In the genomic region with DNA sequence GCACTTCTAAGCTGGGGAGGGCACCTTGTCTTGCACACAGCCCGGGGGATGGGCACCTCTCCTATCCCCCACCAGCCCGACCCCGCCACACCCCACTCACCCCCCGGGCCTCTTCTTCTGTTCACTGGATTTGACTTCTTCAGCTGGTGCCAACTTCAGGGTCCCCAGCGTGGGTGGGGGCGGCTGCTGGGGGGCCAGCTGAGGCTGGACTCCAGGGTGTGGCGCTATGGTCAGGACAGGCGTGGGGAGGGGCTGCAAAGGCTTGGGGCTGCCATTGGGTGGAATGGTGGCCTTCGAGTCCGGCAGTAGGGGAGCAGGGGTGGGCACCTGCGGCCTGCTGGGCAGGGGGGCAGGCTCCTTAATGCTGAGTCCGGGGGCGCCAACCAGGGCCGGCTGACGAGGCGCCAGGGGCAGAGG, we compare ENCODE assay signal across 8 cellular contexts. TPM values are rescaled to one million over a fixed set of nuclear protein-coding genes. Genes with fewer than 3 reads are reported as not detected.
DNase-seq lines count a peak whose midpoint lies in the region; ATAC-seq and TF ChIP-seq lines count a peak whose summit lies in the region.

No MANE protein-coding gene starts in this region.

- no peak overlapping the region for H3K4me3 Mint-ChIP-seq in endothelial cell (ENCODE audit: unreplicated experiment)

- no peaks in the 10 kb centered on the region for H3K36me3 ChIP-seq in A673 (ENCODE audit: insufficient read depth, low read length, poor library complexity, severe bottlenecking)
- H3K36me3 ChIP-seq in OCI-LY1 (ENCODE audit: insufficient read depth, low read length), result no peaks in the 10 kb centered on the region; the same call in 1 of the 2 replicates
- H3K36me3 ChIP-seq in osteoblast (ENCODE audit: insufficient read depth, low read length), result peaks cover 6% of the 10 kb centered on the region

- H4K20me1 ChIP-seq in OCI-LY1 (ENCODE audit: insufficient read depth, low read length) (no peaks in the 10 kb centered on the region), osteoblast (ENCODE audit: insufficient read depth, low read length) (peaks cover 20% of the 10 kb centered on the region)

- POLR2A ChIA-PET in A673 (lab: Charles Lee; ENCODE audit: low non-redundant PET), result no interaction called here

- H3K9me3 ChIP-seq in A673 (ENCODE audit: low read depth, low read length, poor library complexity, severe bottlenecking) (no peaks in the 10 kb centered on the region), OCI-LY1 (ENCODE audit: low read length) (no peaks in the 10 kb centered on the region), osteoblast (ENCODE audit: low read depth, low read length) (no peaks in the 10 kb centered on the region)

- H2AFZ ChIP-seq in OCI-LY1 (ENCODE audit: low read length) (no peak overlapping the region), osteoblast (ENCODE audit: low read length) (no peak overlapping the region)

- no peaks in the 10 kb centered on the region for H3K27me3 ChIP-seq in A673 (replicated peaks; ENCODE audit: insufficient read depth, low read depth, low read length, poor library complexity)
- no peaks in the 10 kb centered on the region for H3K27me3 ChIP-seq in OCI-LY1 (ENCODE audit: insufficient read depth, low read length)
- H3K27me3 ChIP-seq in osteoblast (ENCODE audit: insufficient read depth, low read length), result no peaks in the 10 kb centered on the region

- H3F3A ChIP-seq in OCI-LY1 (ENCODE audit: insufficient read depth, low read length), result no peaks in the 10 kb centered on the region

- no peaks in the 10 kb centered on the region for H3K9me3 Mint-ChIP-seq in endothelial cell (ENCODE audit: unreplicated experiment)

- H3K79me2 ChIP-seq in OCI-LY1 (ENCODE audit: insufficient read depth, low read length), result no peaks in the 10 kb centered on the region
- peaks cover 75% of the 10 kb centered on the region for H3K79me2 ChIP-seq in osteoblast (ENCODE audit: insufficient read depth, low read length)

- H3K4me3 ChIP-seq in A673 (ENCODE audit: low read depth, low read length, poor library complexity, severe bottlenecking) (no peak overlapping the region), OCI-LY1 (ENCODE audit: low read depth, low read length, poor library complexity, severe bottlenecking) (peak overlapping the region; percentile 79), osteoblast (ENCODE audit: insufficient read depth, low read length) (no peak overlapping the region)

- intact Hi-C loops in A673 (cut with micrococcal nuclease; ENCODE audit: unreplicated experiment), result loop anchor here (5.0 kb wide), 1 partner anchor 198 kb away; a partner anchor contains a TSS

- H3K27ac Mint-ChIP-seq in endothelial cell (ENCODE audit: unreplicated experiment), result peak overlapping the region; percentile 89

- H3K4me1 ChIP-seq in A673 (ENCODE audit: insufficient read depth, low read length, poor library complexity, severe bottlenecking) (peaks cover 63% of the 10 kb centered on the region), OCI-LY1 (ENCODE audit: insufficient read depth, low read length, severe bottlenecking) (peaks cover 65% of the 10 kb centered on the region), osteoblast (ENCODE audit: insufficient read depth, low read length) (peaks cover 55% of the 10 kb centered on the region)

- H3K4me2 ChIP-seq in OCI-LY1 (ENCODE audit: low read length), result peak overlapping the region; percentile 48; the same call in 1 of the 2 replicates
- no peak overlapping the region for H3K4me2 ChIP-seq in osteoblast (ENCODE audit: insufficient read depth, low read length)

- H3K27ac ChIP-seq in A673 (ENCODE audit: low read depth, low read length, poor library complexity, severe bottlenecking), result peak overlapping the region; percentile 100
- peak overlapping the region; percentile 19 for H3K27ac ChIP-seq in OCI-LY1 (ENCODE audit: low read depth, low read length, poor library complexity, severe bottlenecking)
- H3K27ac ChIP-seq in osteoblast (ENCODE audit: low read depth, low read length), result peak overlapping the region; percentile 99

- DNase-seq in A673 (ENCODE audit: low spot score) (no peak), endothelial cell (ENCODE audit: low spot score) (no peak), osteoblast (ENCODE audit: insufficient read length, low spot score, missing footprints) (no peak), DMS114 treated with DMSO at 0.1 percent for 48 hours (lab: John Stamatoyannopoulos, UW; ENCODE audit: unreplicated experiment) (no peak), inferior parietal cortex (ENCODE audit: extremely low spot score) (no peak)
- no peak for DNase-seq in stimulated activated CD8-positive, alpha-beta memory T cell treated with anti-CD3 and anti-CD28 coated beads, Interleukin-4, amount 100 ng/mL, for 48 hours

- H3K27me3 Mint-ChIP-seq in endothelial cell (ENCODE audit: unreplicated experiment), result peaks cover 40% of the 10 kb centered on the region

- H3K9ac ChIP-seq in OCI-LY1 (ENCODE audit: low read length), result peak overlapping the region; percentile 55; the same call in 1 of the 2 replicates

- no peak for ATAC-seq in HG03457 (IDR thresholded peaks at IDR 0.05; ENCODE audit: unreplicated experiment)

- CTCF ChIA-PET in A673 (lab: Charles Lee), result no interaction called here

- TF ChIP-seq CTCF in A673 (conservative IDR thresholded peaks at IDR 0.05; ENCODE audit: low read depth, low read length) (no peak), OCI-LY1 (IDR thresholded peaks at IDR 0.05; ENCODE audit: low read length) (no peak), endothelial cell (IDR thresholded peaks at IDR 0.05; ENCODE audit: unreplicated experiment) (no peak), osteoblast (IDR thresholded peaks at IDR 0.05; ENCODE audit: extremely low read depth, low read depth, low read length) (no peak)

- H3K4me1 Mint-ChIP-seq in endothelial cell (ENCODE audit: unreplicated experiment), result peaks cover 38% of the 10 kb centered on the region

- H3K36me3 Mint-ChIP-seq in endothelial cell (ENCODE audit: low read depth, unreplicated experiment), result peaks cover 14% of the 10 kb centered on the region

- no peaks in the 10 kb centered on the region for H3K9me2 ChIP-seq in OCI-LY1 (ENCODE audit: low read depth, low read length)

- BruUV-seq in A673 (replicated peaks; lab: Mats Ljungman, UMichigan), result no TSS peak

RNA-seq across cellular contexts. Expression of a gene that starts 6.1 kb away (rescaled TPM):
- total RNA-seq in A673 (2021) (32.1 and 33.4 TPM in 2 replicates), endothelial cell (ENCODE audit: unreplicated experiment) (16.2 TPM), osteoblast (12.3 and 14.1 TPM in 2 replicates)

RNA-seq across cellular contexts. Expression of a gene that starts 57.5 kb away (rescaled TPM):
- total RNA-seq in A673 (2021), result 81.2 and 95.0 TPM in 2 replicates
- total RNA-seq in endothelial cell (ENCODE audit: unreplicated experiment), result 65.4 TPM
- 35.4 and 37.3 TPM in 2 replicates for total RNA-seq in osteoblast

RNA-seq across cellular contexts. Expression of a gene that starts 58.5 kb away (rescaled TPM):
- 78.9 and 91.0 TPM in 2 replicates for total RNA-seq in A673 (2021)
- 20.9 TPM for total RNA-seq in endothelial cell (ENCODE audit: unreplicated experiment)
- total RNA-seq in osteoblast, result 37.7 and 42.0 TPM in 2 replicates

Comparison
In these comparisons a context has a peak if more than half of its experiments do, and no peak if none do; other contexts are left out.
1. H3K27ac ChIP-seq: peak in every context shown above with its lines; median percentile 100 in A673; 99 in osteoblast; 19 in OCI-LY1.